11 cellular contexts compared by ENCODE assay signal in genomic region chrX:5646818-5647217, GRCh38.
DNase-seq lines count a peak whose midpoint lies in the region; ATAC-seq, FAIRE-seq and TF ChIP-seq lines count a peak whose summit lies in the region.
"Had no signal": no experiment of that assay in that cellular context is flagged by ENCODE, and none has a peak within 500 bp of the region (broad histone marks: within the 10 kb centered on the region; RNA-seq: fewer than 3 reads in every experiment).

No MANE protein-coding gene starts in this region.

- no peak overlapping the region for H2BK15ac ChIP-seq in H1 (ENCODE audit: low read length)

- H3K18ac ChIP-seq in H1 (ENCODE audit: extremely low read depth, low read length), result no peak overlapping the region

- H3K4me1 ChIP-seq in H1 (replicated peaks in 1 of 4; ENCODE audit: control insufficient read depth in 3 of 4, insufficient read depth in 4 of 4, low read length in 3 of 4) (peaks cover 0 to 24% (median 1%) of the 10 kb centered on the region in 4 experiments; a peak in 3 of 7 replicates), aorta (ENCODE audit: control insufficient read depth in 1 of 2, insufficient read depth in 2 of 2, low read length in 2 of 2) (no peaks in the 10 kb centered on the region)
- H3K4me1 ChIP-seq: thyroid gland had no signal

- no peaks in the 10 kb centered on the region for H3K79me2 ChIP-seq in H1 (ENCODE audit: control insufficient read depth in 1 of 2, insufficient read depth in 2 of 2, low read length in 2 of 2)

- no peak overlapping the region for H2BK20ac ChIP-seq in H1 (ENCODE audit: low read length)

- peak overlapping the region; percentile 35; the same call in 1 of the 2 replicates for H2BK5ac ChIP-seq in H1 (ENCODE audit: low read depth, low read length)

- CTCF ChIA-PET in H1 (lab: Charles Lee; ENCODE audit: partially characterized antibody), result no interaction called here

- no peak overlapping the region for H3K4me3 ChIP-seq in H1 (ENCODE audit: extremely low read depth in 1 of 4, insufficient read depth in 2 of 4, low read depth in 3 of 4, low read length in 4 of 4)
- no peak overlapping the region for H3K4me3 ChIP-seq in aorta (ENCODE audit: low read length in 2 of 2)
- H3K4me3 ChIP-seq: thyroid gland had no signal

- intact Hi-C loops in aorta (cut with DNase I), result no loop called here

- TF ChIP-seq EP300 in H1 (IDR thresholded peaks at IDR 0.05; ENCODE audit: borderline replicate concordance in 1 of 2, low read depth in 2 of 2, low read length in 2 of 2), result no peak

- no peak overlapping the region for H4K91ac ChIP-seq in H1 (replicated peaks; ENCODE audit: insufficient read length, low read length)

- H3K56ac ChIP-seq in H1 (replicated peaks; ENCODE audit: insufficient read length, low read depth, low read length), result no peak overlapping the region

- H3K27me3 ChIP-seq in H1 (replicated peaks in 1 of 4; ENCODE audit: control insufficient read depth in 3 of 4, extremely low read depth in 1 of 4, insufficient read depth in 3 of 4, low read length in 3 of 4), result no peaks in the 10 kb centered on the region
- H3K27me3 ChIP-seq in aorta (ENCODE audit: control insufficient read depth in 1 of 2, insufficient read depth in 2 of 2, low read length in 1 of 2), result no peaks in the 10 kb centered on the region
- H3K27me3 ChIP-seq: thyroid gland had no signal

- no peak for TF ChIP-seq RAD21 in H1 (IDR thresholded peaks at IDR 0.05 in 1 of 2, conservative IDR thresholded peaks at IDR 0.05 in 1 of 2; ENCODE audit: low read depth in 2 of 2, low read length in 2 of 2)

- no peak overlapping the region for H3K4ac ChIP-seq in H1 (replicated peaks; ENCODE audit: insufficient read length, low read depth, low read length)

- DNase-seq in H1 (ENCODE audit: low read depth in 1 of 2, low spot score in 2 of 2) (no peak), iPS-NIHi11 (ENCODE audit: low spot score) (no peak), aorta (no peak), NCI-H524 treated with DMSO at 0.1 percent for 48 hours (lab: John Stamatoyannopoulos, UW) (no peak)
- no peak for DNase-seq in central memory CD4-positive, alpha-beta T cell
- DNase-seq: DND-41, thyroid gland had no signal

- FAIRE-seq in H1 (lab: Jason Lieb, UNC), result no peak

- H3K9me3 ChIP-seq in H1 (ENCODE audit: insufficient read depth in 2 of 2, low read depth in 1 of 2, low read length in 1 of 2) (no peaks in the 10 kb centered on the region), aorta (ENCODE audit: control insufficient read depth, low read length) (no peaks in the 10 kb centered on the region)
- H3K9me3 ChIP-seq: thyroid gland had no signal

- no peak overlapping the region for H2AFZ ChIP-seq in H1 (ENCODE audit: low read length)

- H3K14ac ChIP-seq in H1 (ENCODE audit: insufficient read length), result no peak overlapping the region

- H3K27ac ChIP-seq in H1 (ENCODE audit: low read depth, low read length) (no peak overlapping the region), aorta (ENCODE audit: low read depth in 1 of 2, low read length in 2 of 2) (no peak overlapping the region)
- H3K27ac ChIP-seq: thyroid gland had no signal

- no peak overlapping the region for H3K4me2 ChIP-seq in H1 (ENCODE audit: insufficient read depth in 1 of 2, low read depth in 2 of 2, low read length in 2 of 2)

- peaks cover 2% of the 10 kb centered on the region; the same call in 1 of the 2 replicates for H3K23me2 ChIP-seq in H1 (ENCODE audit: low read depth, low read length)

- H4K8ac ChIP-seq in H1 (ENCODE audit: extremely low read depth, insufficient read depth, low read length), result no peak overlapping the region

- WGBS in H1 (ENCODE audit: extremely low coverage in 1 of 2, insufficient coverage in 1 of 2, insufficient read length in 1 of 2, insufficient replicate concordance in 2 of 2, low coverage in 1 of 2, low lambda C conversion rate in 2 of 2, missing lambda C conversion rate in 1 of 2), 2 experiments, result 91% methylated on average over 5 of the region's 5 CpGs; no CpG with 5 or more reads in 1 of the 2 experiments
- 24 to 46% methylated on average over 5 of the region's 5 CpGs for WGBS in aorta, 2 donors

- no peak overlapping the region for H3K9ac ChIP-seq in H1 (replicated peaks in 1 of 4; ENCODE audit: extremely low read depth in 1 of 4, low read depth in 3 of 4, low read length in 3 of 4)

- H3K23ac ChIP-seq in H1 (ENCODE audit: insufficient read length), result no peak overlapping the region

- H2BK120ac ChIP-seq in H1 (replicated peaks; ENCODE audit: low read depth, low read length), result no peak overlapping the region

- H3K79me1 ChIP-seq in H1 (ENCODE audit: low read depth, low read length), result no peaks in the 10 kb centered on the region

- peak; percentile 98 for ATAC-seq in GM18868 (IDR thresholded peaks at IDR 0.05; ENCODE audit: unreplicated experiment)
- ATAC-seq in GM21786 (IDR thresholded peaks at IDR 0.05; ENCODE audit: unreplicated experiment), result peak; percentile 96
- peak; percentile 99 for ATAC-seq in HG03439 (IDR thresholded peaks at IDR 0.05; ENCODE audit: unreplicated experiment)
- ATAC-seq in aorta (ENCODE audit: low FRiP score), result no peak
- ATAC-seq: Panc1 had no signal

- no peak for TF ChIP-seq CTCF in H1 (IDR thresholded peaks at IDR 0.05; ENCODE audit: control extremely low read depth in 1 of 3, insufficient read depth in 1 of 3, low read depth in 1 of 3, low read length in 3 of 3)

- no peak overlapping the region for H4K5ac ChIP-seq in H1 (ENCODE audit: insufficient read length, low read depth, low read length)

- H2BK12ac ChIP-seq in H1 (ENCODE audit: low read depth, low read length), result peak overlapping the region; percentile 87; the same call in 1 of the 2 replicates

- no peaks in the 10 kb centered on the region for H4K20me1 ChIP-seq in H1 (replicated peaks in 1 of 2; ENCODE audit: control insufficient read depth in 1 of 2, insufficient read depth in 2 of 2, low read length in 2 of 2)

- H2AK5ac ChIP-seq in H1 (ENCODE audit: low read depth, low read length), result no peak overlapping the region

- no peak for TF ChIP-seq POLR2A in H1 (IDR thresholded peaks at IDR 0.05; ENCODE audit: control extremely low read depth in 1 of 2, low read depth in 2 of 2, low read length in 2 of 2)

- H3K36me3 ChIP-seq in H1 (ENCODE audit: control insufficient read depth in 2 of 4, insufficient read depth in 4 of 4, low read length in 3 of 4) (no peaks in the 10 kb centered on the region), aorta (ENCODE audit: control insufficient read depth in 1 of 2, insufficient read depth in 2 of 2, low read length in 1 of 2) (no peaks in the 10 kb centered on the region)
- H3K36me3 ChIP-seq: thyroid gland had no signal

- POLR2A ChIA-PET in H1 (lab: Charles Lee; ENCODE audit: partially characterized antibody), result no interaction called here

TF ChIP-seq in H1, 55 proteins besides CTCF, POLR2A, EP300 and RAD21:
- TF ChIP-seq JUND (IDR thresholded peaks at IDR 0.05; ENCODE audit: low read length), result no peak
- TF ChIP-seq HDAC6 (IDR thresholded peaks at IDR 0.05; ENCODE audit: low read depth, low read length), result no peak
- TF ChIP-seq RNF2 (IDR thresholded peaks at IDR 0.05; ENCODE audit: borderline replicate concordance, low read depth, low read length, missing control alignments, poor library complexity, severe bottlenecking), result no peak
- TF ChIP-seq FOSL1 (IDR thresholded peaks at IDR 0.05; ENCODE audit: insufficient read depth, low read depth, low read length), result no peak
- no peak for TF ChIP-seq ATF2 (IDR thresholded peaks at IDR 0.05; ENCODE audit: low read length)
- no peak for TF ChIP-seq KDM4A (IDR thresholded peaks at IDR 0.05; ENCODE audit: low read depth, low read length, severe bottlenecking)
- no peak for TF ChIP-seq JUN (IDR thresholded peaks at IDR 0.05; ENCODE audit: low read depth, low read length)
- TF ChIP-seq SP2 (IDR thresholded peaks at IDR 0.05; ENCODE audit: low read length), result no peak
TF ChIP-seq in H1: peak in this region for 0.
